ENCODE assay signal across 20 cellular contexts in genomic region chr9:99505915-99506314, GRCh38.
"Had no signal": no experiment of that assay in that cellular context is flagged by ENCODE, and none has a peak within 500 bp of the region (broad histone marks: within the 10 kb centered on the region; RNA-seq: fewer than 3 reads in every experiment).

No MANE protein-coding gene starts in this region.

- H3K4me3 Mint-ChIP-seq: mesothelial cell of epicardium; naive B cell; natural killer cell; nephron progenitor cell; neural progenitor cell; stimulated activated naive CD8-positive, alpha-beta T cell treated with anti-CD3 and anti-CD28 coated beads, Interleukin-15, Interleukin-2, amounts not matched to agents 100 ng/mL and 50 ng/mL, for 24 hours had no signal

- H3K36me3 Mint-ChIP-seq: mesothelial cell of epicardium, naive B cell, natural killer cell, neural progenitor cell had no signal

- H3K4me1 Mint-ChIP-seq: natural killer cell, nephron progenitor cell had no signal

- DNase-seq: islet precursor cell; left ventricle myocardium inferior; mesendoderm; naive B cell; natural killer cell; nephron progenitor cell; occipital lobe; psoas muscle; right lobe of liver; stimulated activated CD4-positive, alpha-beta T cell treated with anti-CD3 and anti-CD28 coated beads, Interleukin-1b, Interleukin-23, amount 100 ng/mL, for 48 hours; stimulated activated CD4-positive, alpha-beta T cell treated with anti-CD3 and anti-CD28 coated beads, Interleukin-2, amount 100 ng/mL, for 48 hours; stimulated activated CD4-positive, alpha-beta T cell treated with anti-CD3 and anti-CD28 coated beads, Interleukin-4, amount 100 ng/mL, for 4 hours; stimulated activated CD8-positive, alpha-beta memory T cell treated with anti-CD3 and anti-CD28 coated beads, Interleukin-4, amount 100 ng/mL, for 48 hours; stimulated activated naive CD4-positive, alpha-beta T cell; tibial artery; trophoblast cell; upper lobe of right lung had no signal

- H3K9me3 Mint-ChIP-seq: natural killer cell; nephron progenitor cell; neural progenitor cell; stimulated activated naive CD8-positive, alpha-beta T cell treated with anti-CD3 and anti-CD28 coated beads, Interleukin-15, Interleukin-2, amounts not matched to agents 100 ng/mL and 50 ng/mL, for 24 hours had no signal

- H3K27me3 Mint-ChIP-seq: naive B cell had no signal

- H3K27ac Mint-ChIP-seq: mesothelial cell of epicardium; natural killer cell; nephron progenitor cell; neural progenitor cell; stimulated activated naive CD8-positive, alpha-beta T cell treated with anti-CD3 and anti-CD28 coated beads, Interleukin-15, Interleukin-2, amounts not matched to agents 100 ng/mL and 50 ng/mL, for 24 hours had no signal

- ATAC-seq: natural killer cell, psoas muscle, right lobe of liver, upper lobe of right lung had no signal
